Comparison of ENCODE assay signal across 8 cellular contexts in the genomic region with DNA sequence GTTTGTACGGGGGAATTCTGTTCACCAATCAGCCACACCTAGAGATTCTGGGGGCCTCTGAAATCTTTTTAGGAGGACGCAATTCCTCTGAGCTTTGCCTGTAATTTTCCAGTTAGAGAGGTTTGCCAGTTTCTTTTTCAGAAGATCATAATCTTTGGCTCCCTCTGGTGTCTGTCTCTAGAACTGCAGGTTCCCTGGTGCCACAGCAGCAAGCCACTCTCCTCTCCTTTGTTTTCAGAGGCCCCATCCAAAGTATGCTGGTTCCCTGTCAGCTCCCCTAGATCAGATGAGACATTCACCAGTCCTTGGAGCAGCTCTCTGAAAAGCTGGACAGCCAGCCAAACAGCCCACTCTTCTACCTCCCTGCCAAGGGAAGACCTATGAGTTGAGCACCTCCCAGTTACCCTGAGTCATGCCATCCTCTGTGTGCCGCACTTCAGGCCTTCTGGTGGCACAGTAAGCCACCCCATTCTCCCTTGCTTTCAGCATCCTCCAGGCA. TPM values are rescaled to one million over a fixed set of nuclear protein-coding genes. Genes with fewer than 3 reads are reported as not detected.
DNase-seq lines count a peak whose midpoint lies in the region; ATAC-seq, FAIRE-seq and TF ChIP-seq lines count a peak whose summit lies in the region.

No MANE protein-coding gene starts in this region.

- H3K4me2 ChIP-seq in GM12878 (ENCODE audit: control insufficient read depth, insufficient read depth) (no peak overlapping the region), hepatocyte (peak overlapping the region; percentile 32)

- WGBS in GM12878 (ENCODE audit: insufficient coverage, insufficient replicate concordance, low lambda C conversion rate, missing lambda C conversion rate), result 36% methylated on average over 3 of the region's 3 CpGs
- WGBS in hepatocyte (ENCODE audit: low lambda C conversion rate, missing lambda C conversion rate), result 35% methylated on average over 3 of the region's 3 CpGs

- H2AFZ ChIP-seq in GM12878 (ENCODE audit: control insufficient read depth, low read depth, low read length) (no peak overlapping the region), hepatocyte (peak overlapping the region; percentile 8)

- SMC1A ChIA-PET in GM12878 (lab: Charles Lee; ENCODE audit: uncharacterized antibody, unreplicated experiment), result interaction anchor here (0.7 to 2.2 kb wide), 9 partner anchors 10 to 85 kb away, joined by 3 to 11 read pairs (median 4); a partner anchor contains a TSS

- in situ Hi-C loops in GM12878 (cut with MboI), result loop anchor here (5.0 kb wide), 2 partner anchors 85 to 195 kb away; a partner anchor contains a TSS

- H3K36me3 ChIP-seq in GM12878 (ENCODE audit: control insufficient read depth in 2 of 2, insufficient read depth in 2 of 2, low read length in 1 of 2) (no peaks in the 10 kb centered on the region), hepatocyte (replicated peaks; ENCODE audit: insufficient read depth, low read depth) (no peaks in the 10 kb centered on the region)

- ATAC-seq in GM12878 (peak; percentile 61), sciatic nerve (peak; percentile 78), HG02759 (IDR thresholded peaks at IDR 0.05; ENCODE audit: unreplicated experiment) (no peak), HG02798 (IDR thresholded peaks at IDR 0.05; ENCODE audit: poor library complexity, unreplicated experiment) (no peak)

- CTCF ChIA-PET in GM12878 (lab: Yijun Ruan, JAX), result interaction anchor here (0.6 to 5.6 kb wide), 14 partner anchors 12 to 320 kb away, joined by 3 to 66 read pairs (median 4); a partner anchor contains a TSS

- TF ChIP-seq EP300 in GM12878 (IDR thresholded peaks at IDR 0.05; ENCODE audit: borderline replicate concordance in 1 of 2, control insufficient read depth in 1 of 2, low read depth in 2 of 2, low read length in 2 of 2), result no peak

- POLR2A ChIA-PET in GM12878 (lab: Charles Lee), result no interaction called here

- no peak for TF ChIP-seq POLR2A in GM12878 (IDR thresholded peaks at IDR 0.05; ENCODE audit: low read depth, low read length)

- TF ChIP-seq CTCF in GM12874 (IDR thresholded peaks at IDR 0.05; ENCODE audit: insufficient read depth, low read depth, low read length) (peak; percentile 79), GM12878 (IDR thresholded peaks at IDR 0.05 in 2 of 3, conservative IDR thresholded peaks at IDR 0.05 in 1 of 3; ENCODE audit: control insufficient read depth in 2 of 3, extremely low read depth in 1 of 3, insufficient read depth in 1 of 3, low read depth in 3 of 3, low read length in 3 of 3) (peak; percentile 82 to 86 (median 85)), hepatocyte (IDR thresholded peaks at IDR 0.05; ENCODE audit: poor library complexity) (peak; percentile 92)

- H4K20me1 ChIP-seq in GM12878 (ENCODE audit: control insufficient read depth, insufficient read depth) (no peaks in the 10 kb centered on the region), hepatocyte (ENCODE audit: insufficient read depth, poor library complexity, severe bottlenecking) (no peaks in the 10 kb centered on the region)

- FAIRE-seq in TTC549 (lab: Jason Lieb, UNC) (peak; percentile 77), GM12878 (lab: Jason Lieb, UNC) (peak; percentile 83)

- H3K4me3 ChIP-seq in GM12878 (no peak overlapping the region), hepatocyte (no peak overlapping the region)

- TF ChIP-seq RAD21 in GM12878 (IDR thresholded peaks at IDR 0.05; ENCODE audit: insufficient read depth, low read depth, low read length), result peak; percentile 76

- H3K27ac ChIP-seq in GM12878 (ENCODE audit: control insufficient read depth, insufficient read depth) (no peak overlapping the region), hepatocyte (peak overlapping the region; percentile 81)

- RAD21 ChIA-PET in GM12878 (lab: Charles Lee; ENCODE audit: unreplicated experiment), result interaction anchor here (1.0 to 5.5 kb wide), 6 partner anchors 14 to 116 kb away, joined by 3 to 35 read pairs (median 6); a partner anchor contains a TSS

- H3K9ac ChIP-seq in GM12878 (ENCODE audit: control insufficient read depth, insufficient read depth, low read length), result no peak overlapping the region

- H3K27me3 ChIP-seq in GM12878 (replicated peaks in 1 of 2; ENCODE audit: control insufficient read depth in 2 of 2, insufficient read depth in 2 of 2, low read length in 1 of 2), result peaks cover 0 to 2% of the 10 kb centered on the region in 2 experiments; a peak in 2 of 4 replicates
- H3K27me3 ChIP-seq in hepatocyte, result no peaks in the 10 kb centered on the region

- DNase-seq in NCI-H1930 (lab: John Stamatoyannopoulos, UW), result peak; percentile 29 to 65
- DNase-seq in GM12878 (ENCODE audit: low read depth, low spot score), result peak; percentile 20
- peak; percentile 86 for DNase-seq in hepatocyte (ENCODE audit: low spot score)
- DNase-seq in sciatic nerve (ENCODE audit: low spot score), result peak; percentile 83

- H3K4me1 ChIP-seq in GM12878 (ENCODE audit: control insufficient read depth, insufficient read depth, low read length) (no peaks in the 10 kb centered on the region), hepatocyte (ENCODE audit: insufficient read depth) (peaks cover 24% of the 10 kb centered on the region)

- H3K79me2 ChIP-seq in GM12878 (ENCODE audit: control insufficient read depth, insufficient read depth, low read length) (no peaks in the 10 kb centered on the region), hepatocyte (no peaks in the 10 kb centered on the region)

- H3K9me3 ChIP-seq in GM12878 (replicated peaks; ENCODE audit: control insufficient read depth, insufficient read depth, low read length) (peaks cover 5% of the 10 kb centered on the region), hepatocyte (ENCODE audit: low read depth) (peaks cover 3% of the 10 kb centered on the region)

- no peaks in the 10 kb centered on the region for H3K9me2 ChIP-seq in hepatocyte (replicated peaks; ENCODE audit: insufficient read depth)

- intact Hi-C loops in GM12878 (cut with micrococcal nuclease; ENCODE audit: unreplicated experiment) (loop anchor here (1.0 to 2.0 kb wide), 2 partner anchors 50 to 85 kb away; a partner anchor contains a TSS), sciatic nerve (cut with DNase I) (loop anchor here (5.0 kb wide), 1 partner anchor 85 kb away; a partner anchor contains a TSS)

- no TSS peak for BruUV-seq in GM12878 (replicated peaks; lab: Mats Ljungman, UMichigan)

TF ChIP-seq in GM12878, 131 proteins besides CTCF, POLR2A, EP300 and RAD21:
- TF ChIP-seq SMC3 (IDR thresholded peaks at IDR 0.05; ENCODE audit: borderline replicate concordance, low read length) (peak; percentile 98), NFYA (IDR thresholded peaks at IDR 0.05; ENCODE audit: borderline replicate concordance, low read depth, low read length) (no peak)

RNA-seq across cellular contexts. Expression of a gene that starts 36.1 kb away (rescaled TPM):
- total RNA-seq in GM12878 (2013; cell fraction: nucleolus; rRNA removed), result 1.7 and 1.9 TPM in 2 replicates
- total RNA-seq in GM12878 (2014; rRNA removed) (not detected in 2 replicates), GM12878 (2014; rRNA removed; fragmentation: Illumina TruSeq; extraction: Trizol) (not detected in 2 replicates), GM12878 (2021) (not detected in 2 replicates), hepatocyte (5.4 and 7.8 TPM in 2 replicates), sciatic nerve (3.9 TPM)
- polyA plus RNA-seq in GM12878 (2011; ENCODE audit: low read depth), result not detected
- polyA plus RNA-seq in GM12878 (2011; rRNA removed) (0.03 TPM in 1 of 2 replicates, not detected in the other), GM12878 (2014; fragmentation: Illumina TruSeq; extraction: Trizol) (not detected in 2 replicates), GM12878 (2014; fragmentation: Nextera tagmentation; extraction: Ambion mirVana) (not detected), GM12878 (2014; rRNA removed) (not detected in 2 replicates), GM12878 (2016; fragmentation: Nextera tagmentation; extraction: Ambion mirVana) (not detected), hepatocyte (8.6 and 11.3 TPM in 2 replicates)
- 0.01 TPM in 1 of 2 replicates, not detected in the other for polyA plus RNA-seq in GM12878 (2011; cell fraction: cytosol; rRNA removed)
- 0.12 and 0.70 TPM in 2 replicates for polyA plus RNA-seq in GM12878 (2011; cell fraction: nucleus; rRNA removed)
- 0.07 and 0.28 TPM in 2 replicates for polyA plus RNA-seq in GM12878 (2012)
- polyA minus RNA-seq in GM12878 (2011; rRNA and poly(A)+ RNA removed), result not detected in 2 replicates
- not detected in 2 replicates for polyA minus RNA-seq in GM12878 (2011; cell fraction: cytosol; rRNA and poly(A)+ RNA removed)
- polyA minus RNA-seq in GM12878 (2011; cell fraction: nucleus; rRNA and poly(A)+ RNA removed), result not detected in 2 replicates

Comparison
In these comparisons a context has a peak if more than half of its experiments do, and no peak if none do; other contexts are left out.
1. DNase-seq: peak in every context shown above with its lines; median percentile 86 in hepatocyte; 83 in sciatic nerve; 47 in NCI-H1930; 20 in GM12878.
2. ATAC-seq: peak in GM12878 (single experiment) and sciatic nerve (single experiment); none in HG02759 (single experiment) and HG02798 (single experiment).
3. Peak in every context shown above with its lines, with median percentiles within 50 percentile points of each other: CTCF ChIP-seq.